ENCODE assay signal across 17 cellular contexts in the genomic region with DNA sequence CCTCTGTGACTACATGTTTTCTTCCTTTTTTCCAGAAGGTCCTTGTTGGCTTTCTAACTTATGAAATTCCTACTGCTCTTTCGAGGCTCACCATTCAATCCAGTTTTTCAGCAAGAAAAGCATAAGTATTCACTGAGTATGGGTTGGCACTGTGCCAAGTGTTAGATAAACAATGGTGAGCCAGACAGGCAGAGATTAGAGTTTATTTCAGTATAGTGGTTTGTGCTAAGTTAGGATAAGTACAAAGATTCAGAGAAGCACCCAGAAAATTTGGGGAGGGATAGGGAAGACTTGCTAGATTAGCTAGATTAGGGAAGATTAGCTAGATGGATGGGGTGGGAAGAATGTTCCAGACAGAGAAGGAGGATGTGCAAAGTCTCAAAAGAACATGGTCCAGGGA.
DNase-seq lines count a peak whose midpoint lies in the region; ATAC-seq and TF ChIP-seq lines count a peak whose summit lies in the region.
"Had no signal": no experiment of that assay in that cellular context is flagged by ENCODE, and none has a peak within 500 bp of the region (broad histone marks: within the 10 kb centered on the region; RNA-seq: fewer than 3 reads in every experiment).

No MANE protein-coding gene starts in this region.

- intact Hi-C loops in MCF 10A (cut with micrococcal nuclease): no loop called here
- intact Hi-C loops in breast epithelium (cut with DNase I; ENCODE audit: low total_unique reads): no loop called here

- H3K27ac ChIP-seq in breast epithelium (no peak overlapping the region), thoracic aorta (peak overlapping the region; percentile 2 to 31)
- H3K27ac ChIP-seq: skin epidermis, uterus had no signal

- no peak overlapping the region for H3K27ac Mint-ChIP-seq in MCF 10A (ENCODE audit: low read depth, unreplicated experiment)
- H3K27ac Mint-ChIP-seq: immature natural killer cell; naive thymus-derived CD4-positive, alpha-beta T cell had no signal

- H3K4me3 ChIP-seq in breast epithelium (no peak overlapping the region), fibroblast of mammary gland (ENCODE audit: control insufficient read depth, low read depth, low read length) (no peak overlapping the region), thoracic aorta (no peak overlapping the region)
- H3K4me3 ChIP-seq: skin epidermis, uterus had no signal

- H3K4me3 Mint-ChIP-seq in MCF 10A (ENCODE audit: unreplicated experiment): no peak overlapping the region
- H3K4me3 Mint-ChIP-seq: immature natural killer cell; naive thymus-derived CD4-positive, alpha-beta T cell had no signal

- ATAC-seq in SK-N-SH treated with all-trans-retinoic acid at 6 μM for 48 hours (peak; percentile 37; the same call in 2 of the 3 replicates), thoracic aorta (ENCODE audit: insufficient number of reproducible peaks, low FRiP score, low read depth) (no peak)
- ATAC-seq: naive thymus-derived CD4-positive, alpha-beta T cell; Right ventricle myocardium inferior had no signal

- TF ChIP-seq CTCF in MCF 10A (IDR thresholded peaks at IDR 0.05; ENCODE audit: unreplicated experiment) (no peak), breast epithelium (IDR thresholded peaks at IDR 0.05) (no peak), fibroblast of mammary gland (conservative IDR thresholded peaks at IDR 0.05; ENCODE audit: control insufficient read depth, insufficient read depth, low read depth, low read length) (no peak), thoracic aorta (IDR thresholded peaks at IDR 0.05) (no peak)

- H3K36me3 ChIP-seq in breast epithelium: no peaks in the 10 kb centered on the region
- H3K36me3 ChIP-seq in thoracic aorta: no peaks in the 10 kb centered on the region
- H3K36me3 ChIP-seq: uterus had no signal

- H3K4me1 ChIP-seq in breast epithelium (no peaks in the 10 kb centered on the region), thoracic aorta (ENCODE audit: control insufficient read depth in 1 of 2, low read depth in 2 of 2) (peaks cover 10 to 14% of the 10 kb centered on the region in 2 donors)
- H3K4me1 ChIP-seq: uterus had no signal

- H3K27me3 Mint-ChIP-seq in MCF 10A (ENCODE audit: insufficient read depth, unreplicated experiment): no peaks in the 10 kb centered on the region
- H3K27me3 Mint-ChIP-seq: naive thymus-derived CD4-positive, alpha-beta T cell had no signal

- POLR2A ChIA-PET in MCF 10A (lab: Yijun Ruan, JAX): no interaction called here

- no peak for TF ChIP-seq POLR2A in breast epithelium (IDR thresholded peaks at IDR 0.05)

- H3K27me3 ChIP-seq in breast epithelium (no peaks in the 10 kb centered on the region), thoracic aorta (replicated peaks; ENCODE audit: insufficient read depth) (no peaks in the 10 kb centered on the region)
- H3K27me3 ChIP-seq: uterus had no signal

- DNase-seq in MCF 10A (ENCODE audit: unreplicated experiment) (peak; percentile 40), breast epithelium (ENCODE audit: low spot score in 2 of 2) (no peak), fibroblast of mammary gland (ENCODE audit: low read depth) (peak; percentile 41), thoracic aorta (ENCODE audit: low spot score) (peak; percentile 2), iPS-NIHi11 (ENCODE audit: low spot score) (no peak), T-helper 1 cell (no peak)
- DNase-seq in activated CD4-positive, alpha-beta T cell treated with anti-CD3 and anti-CD28 coated beads for 1 hour: no peak
- DNase-seq: activated CD4-positive, CD25-positive, alpha-beta regulatory T cell; activated T-cell treated with anti-CD3 and anti-CD28 coated beads, Interleukin-2, amount 50 U/mL, for 1 hour; aorta; immature natural killer cell; naive thymus-derived CD4-positive, alpha-beta T cell; NCI-H2081; uterus had no signal

- CTCF ChIA-PET in MCF 10A (lab: Yijun Ruan, JAX): interaction anchor here (2.1 kb wide), 1 partner anchor 842 kb away, joined by 5 read pairs; no protein-coding TSS in a partner anchor

- H3K36me3 Mint-ChIP-seq in MCF 10A (ENCODE audit: insufficient read depth, unreplicated experiment): no peaks in the 10 kb centered on the region

- no peaks in the 10 kb centered on the region for H3K9me3 Mint-ChIP-seq in MCF 10A (ENCODE audit: unreplicated experiment)

- no peaks in the 10 kb centered on the region for H3K4me1 Mint-ChIP-seq in MCF 10A (ENCODE audit: insufficient read depth, unreplicated experiment)
- H3K4me1 Mint-ChIP-seq: immature natural killer cell had no signal

- BruUV-seq in MCF 10A (replicated peaks; lab: Mats Ljungman, UMichigan): no TSS peak

- H3K9me3 ChIP-seq in breast epithelium (no peaks in the 10 kb centered on the region), thoracic aorta (no peaks in the 10 kb centered on the region)
- H3K9me3 ChIP-seq: uterus had no signal

TF ChIP-seq in SK-N-SH treated with all-trans-retinoic acid at 6 μM for 48 hours, 23 proteins besides CTCF, POLR2A, EP300 and RAD21:
- TF ChIP-seq ZC3H10 (CRISPR knock-in tag; IDR thresholded peaks at IDR 0.05) (no peak), ZFP30 (CRISPR knock-in tag; IDR thresholded peaks at IDR 0.05) (no peak), ZNF70 (CRISPR knock-in tag; IDR thresholded peaks at IDR 0.05) (no peak), ZNF8 (CRISPR knock-in tag; IDR thresholded peaks at IDR 0.05) (no peak), ZNF565 (CRISPR knock-in tag; conservative IDR thresholded peaks at IDR 0.05; ENCODE audit: low read depth) (no peak), ARNTL (CRISPR knock-in tag; IDR thresholded peaks at IDR 0.05; ENCODE audit: borderline replicate concordance, low read depth) (0 out of 2 replicates have a peak, but pooled peaks have one; percentile 47), BACH2 (CRISPR knock-in tag; IDR thresholded peaks at IDR 0.05; ENCODE audit: borderline replicate concordance) (no peak)
- TF ChIP-seq, protein P1, sequence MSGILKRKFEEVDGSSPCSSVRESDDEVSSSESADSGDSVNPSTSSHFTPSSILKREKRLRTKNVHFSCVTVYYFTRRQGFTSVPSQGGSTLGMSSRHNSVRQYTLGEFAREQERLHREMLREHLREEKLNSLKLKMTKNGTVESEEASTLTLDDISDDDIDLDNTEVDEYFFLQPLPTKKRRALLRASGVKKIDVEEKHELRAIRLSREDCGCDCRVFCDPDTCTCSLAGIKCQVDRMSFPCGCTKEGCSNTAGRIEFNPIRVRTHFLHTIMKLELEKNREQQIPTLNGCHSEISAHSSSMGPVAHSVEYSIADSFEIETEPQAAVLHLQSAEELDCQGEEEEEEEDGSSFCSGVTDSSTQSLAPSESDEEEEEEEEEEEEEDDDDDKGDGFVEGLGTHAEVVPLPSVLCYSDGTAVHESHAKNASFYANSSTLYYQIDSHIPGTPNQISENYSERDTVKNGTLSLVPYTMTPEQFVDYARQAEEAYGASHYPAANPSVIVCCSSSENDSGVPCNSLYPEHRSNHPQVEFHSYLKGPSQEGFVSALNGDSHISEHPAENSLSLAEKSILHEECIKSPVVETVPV (CRISPR knock-in tag; IDR thresholded peaks at IDR 0.05): no peak

Comparison
In these comparisons a context has a peak if more than half of its experiments do, and no peak if none do; other contexts are left out.
1. DNase-seq: peak in MCF 10A (single experiment), fibroblast of mammary gland (single experiment) and thoracic aorta (single experiment); none in breast epithelium (0 of 2), iPS-NIHi11 (single experiment), activated CD4-positive, alpha-beta T cell treated with anti-CD3 and anti-CD28 coated beads for 1 hour (single experiment) and T-helper 1 cell (0 of 5).
2. H3K27ac ChIP-seq: peak in thoracic aorta (2 of 2); none in breast epithelium (0 of 2).